ENCODE assay signal across 30 cellular contexts in the genomic region with DNA sequence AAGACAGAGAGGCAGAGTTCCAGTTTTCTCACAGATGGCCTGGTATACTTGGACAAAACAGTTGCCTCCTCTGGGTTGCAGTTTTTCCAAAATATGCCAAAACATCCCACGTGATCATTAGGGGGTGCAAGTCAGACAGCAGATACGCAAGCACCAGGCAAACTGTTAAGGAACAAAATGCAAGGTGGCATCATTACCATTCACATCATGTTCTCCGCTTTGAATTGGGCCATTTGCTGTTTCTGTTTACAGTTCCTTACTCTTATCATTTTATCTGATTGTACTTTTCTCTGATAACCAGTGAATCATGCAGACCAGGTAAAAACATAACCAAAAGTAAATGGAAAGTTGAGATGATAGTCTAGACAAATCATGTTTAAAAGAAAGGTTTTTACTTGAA.
"Had no signal": no experiment of that assay in that cellular context is flagged by ENCODE, and none has a peak within 500 bp of the region (broad histone marks: within the 10 kb centered on the region; RNA-seq: fewer than 3 reads in every experiment).

No MANE protein-coding gene starts in this region.

- ATAC-seq: activated CD4-positive, CD25-positive, alpha-beta regulatory T cell treated with anti-CD3 and anti-CD28 coated beads, Interleukin-2, amount 50 U/mL, for 24 hours; activated T-cell treated with anti-CD3 and anti-CD28 coated beads, Interleukin-2, amount 50 U/mL, for 4 hours; activated T-helper 17 cell treated with anti-CD3 and anti-CD28 coated beads, Interleukin-2, amount 50 U/mL, for 72 hours; gastroesophageal sphincter; left lung had no signal

- H3K4me1 Mint-ChIP-seq: activated T-helper 17 cell treated with anti-CD3 and anti-CD28 coated beads, Interleukin-2, amount 50 U/mL, for 72 hours; immature natural killer cell; naive B cell had no signal

- H3K9me3 Mint-ChIP-seq: activated CD4-positive, alpha-beta memory T cell treated with anti-CD3 and anti-CD28 coated beads for 36 hours; activated T-cell treated with anti-CD3 and anti-CD28 coated beads, Interleukin-2, amount 50 U/mL, for 4 hours; activated T-helper 17 cell treated with anti-CD3 and anti-CD28 coated beads, Interleukin-2, amount 50 U/mL, for 72 hours; immature natural killer cell; T-helper 1 cell treated with Interleukin-12 subunit alpha and Interleukin-12 subunit beta and Interleukin-4 antibody, amounts not matched to agents 30 μg/mL and 1 μg/mL, for 36 hours had no signal

- H3K27ac Mint-ChIP-seq: activated CD4-positive, alpha-beta memory T cell treated with anti-CD3 and anti-CD28 coated beads for 36 hours; activated T-helper 17 cell treated with anti-CD3 and anti-CD28 coated beads, Interleukin-2, amount 50 U/mL, for 72 hours; immature natural killer cell; T-helper 1 cell treated with Interleukin-12 subunit alpha and Interleukin-12 subunit beta and Interleukin-4 antibody, amounts not matched to agents 30 μg/mL and 1 μg/mL, for 36 hours had no signal

- H3K9me3 ChIP-seq: gastroesophageal sphincter, left lung, ovary, prostate gland, tibial nerve had no signal

- H3K4me3 Mint-ChIP-seq: activated CD4-positive, alpha-beta memory T cell treated with anti-CD3 and anti-CD28 coated beads for 36 hours; activated T-cell treated with anti-CD3 and anti-CD28 coated beads, Interleukin-2, amount 50 U/mL, for 4 hours; activated T-helper 17 cell treated with anti-CD3 and anti-CD28 coated beads, Interleukin-2, amount 50 U/mL, for 72 hours; immature natural killer cell; naive B cell; T-helper 1 cell treated with Interleukin-12 subunit alpha and Interleukin-12 subunit beta and Interleukin-4 antibody, amounts not matched to agents 30 μg/mL and 1 μg/mL, for 36 hours had no signal

- H3K36me3 Mint-ChIP-seq: activated CD4-positive, alpha-beta memory T cell treated with anti-CD3 and anti-CD28 coated beads for 36 hours; immature natural killer cell; naive B cell had no signal

- FAIRE-seq: astrocyte, endothelial cell of umbilical vein, TTC549 had no signal

- H3K36me3 ChIP-seq: brain microvascular endothelial cell, gastroesophageal sphincter, left lung, ovary, prostate gland, tibial nerve, WERI-Rb-1 had no signal

- H3K27ac ChIP-seq: brain microvascular endothelial cell, gastroesophageal sphincter, left lung, ovary, prostate gland, tibial nerve, WERI-Rb-1 had no signal

- H3K4me3 ChIP-seq: gastroesophageal sphincter, left lung, ovary, prostate gland, tibial nerve had no signal

- DNase-seq: activated CD4-positive, alpha-beta memory T cell treated with anti-CD3 and anti-CD28 coated beads for 36 hours; activated CD4-positive, alpha-beta T cell treated with anti-CD3 and anti-CD28 coated beads for 48 hours; activated CD8-positive, alpha-beta memory T cell treated with anti-CD3 and anti-CD28 coated beads, Interleukin-2, amount 50 U/mL, for 48 hours; activated gamma-delta T cell treated with Interleukin-2 at 50 U/mL for 16 hours; activated naive CD4-positive, alpha-beta T cell treated with anti-CD3 and anti-CD28 coated beads, Interleukin-2, amount 50 U/mL, for 16 hours; activated T-cell treated with anti-CD3 and anti-CD28 coated beads, Interleukin-2, amount 50 U/mL, for 4 hours; amniotic stem cell; brain microvascular endothelial cell; caudate nucleus; hippocampal formation; immature natural killer cell; left lung; mammary epithelial cell; naive B cell; ovary; stimulated activated CD4-positive, alpha-beta T cell treated with anti-CD3 and anti-CD28 coated beads, Interleukin-15, amount 100 ng/mL, for 24 hours; stimulated activated CD4-positive, alpha-beta T cell treated with anti-CD3 and anti-CD28 coated beads, Interleukin-2, amount 100 ng/mL, for 24 hours; stimulated activated naive CD4-positive, alpha-beta T cell; SW 1271; T-helper 9 cell; WERI-Rb-1 had no signal

- H3K27me3 ChIP-seq: brain microvascular endothelial cell, gastroesophageal sphincter, left lung, ovary, tibial nerve had no signal

- H3K4me1 ChIP-seq: gastroesophageal sphincter, left lung, prostate gland, tibial nerve had no signal

- H3K27me3 Mint-ChIP-seq: activated CD4-positive, alpha-beta memory T cell treated with anti-CD3 and anti-CD28 coated beads for 36 hours; activated T-helper 17 cell treated with anti-CD3 and anti-CD28 coated beads, Interleukin-2, amount 50 U/mL, for 72 hours had no signal
